7 cellular contexts compared by ENCODE assay signal in the genomic region with DNA sequence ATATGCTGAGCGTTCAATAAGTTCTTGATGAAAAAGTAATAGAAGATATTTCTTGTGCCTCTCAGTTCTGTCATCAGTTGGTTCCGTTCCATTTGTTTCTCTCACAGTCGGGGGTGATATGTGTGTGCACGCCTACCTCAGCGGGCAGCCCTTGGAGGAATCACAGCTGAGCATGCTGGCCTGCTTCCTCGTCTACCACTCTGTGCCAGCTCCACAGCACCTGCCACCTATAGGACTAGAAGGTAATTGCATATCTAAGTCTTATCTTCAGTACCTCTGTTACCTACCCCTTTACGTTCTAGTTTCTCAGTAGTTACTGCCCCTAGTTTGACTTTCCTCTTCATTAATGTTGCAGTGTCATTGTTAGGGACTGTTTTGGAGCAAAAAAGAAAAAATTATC.
DNase-seq lines count a peak whose midpoint lies in the region; ATAC-seq, FAIRE-seq and TF ChIP-seq lines count a peak whose summit lies in the region.
"Not testable (repeated sequence)": the region's sequence is repeated elsewhere in the genome, so short reads cannot be mapped to it uniquely, and the experiment has no call there.

No MANE protein-coding gene starts in this region.

- not testable (repeated sequence) for H3K36me3 Mint-ChIP-seq in endodermal cell (ENCODE audit: low read depth)

- not testable (repeated sequence) for H3K4me1 Mint-ChIP-seq in endodermal cell

- H3K27me3 Mint-ChIP-seq in endodermal cell (ENCODE audit: insufficient read depth) = not testable (repeated sequence)

- peak; percentile 21; the same call in 1 of the 2 replicates for TF ChIP-seq CTCF in LNCaP clone FGC (IDR thresholded peaks at IDR 0.05; ENCODE audit: control insufficient read depth, extremely low read depth, insufficient read depth)
- TF ChIP-seq CTCF in endodermal cell (conservative IDR thresholded peaks at IDR 0.05) = peak; percentile 46
- not testable (repeated sequence) for TF ChIP-seq CTCF in mucosa of descending colon (IDR thresholded peaks at IDR 0.05)

- intact Hi-C loops in mucosa of descending colon (cut with DNase I, micrococcal nuclease) = not testable (repeated sequence)

- not testable (repeated sequence) for H3K9ac ChIP-seq in endodermal cell (ENCODE audit: extremely low read depth, low read length, poor library complexity, severe bottlenecking)

- not testable (repeated sequence) for H3K27me3 ChIP-seq in endodermal cell (ENCODE audit: control insufficient read depth, insufficient read depth, low read length, poor library complexity, severe bottlenecking)

- H3K27ac Mint-ChIP-seq in endodermal cell = not testable (repeated sequence)

- H3K4me1 ChIP-seq in endodermal cell (ENCODE audit: control insufficient read depth, insufficient read depth, low read length); mucosa of descending colon (ENCODE audit: low read depth): not testable (repeated sequence)

- FAIRE-seq in GM18507 (lab: Jason Lieb, UNC) = peak; percentile 62
- peak; percentile 9 for FAIRE-seq in TTC549 (lab: Jason Lieb, UNC)

- WGBS in endodermal cell (ENCODE audit: insufficient coverage in 1 of 2, insufficient read length in 1 of 2), 2 experiments = 43% methylated on average over 1 of the region's 7 CpGs; no CpG with 5 or more reads in 1 of the 2 experiments

- H3K4me3 Mint-ChIP-seq in endodermal cell = not testable (repeated sequence)

- not testable (repeated sequence) for H3K27ac ChIP-seq in endodermal cell (ENCODE audit: low read depth, low read length)

- H3K4me3 ChIP-seq in LNCaP clone FGC (ENCODE audit: low read depth, low read length); endodermal cell (ENCODE audit: low read length); mucosa of descending colon: not testable (repeated sequence)

- not testable (repeated sequence) for H3K36me3 ChIP-seq in endodermal cell (ENCODE audit: control insufficient read depth, insufficient read depth, low read length); mucosa of descending colon (ENCODE audit: low read depth)

- H3K9me3 ChIP-seq in endodermal cell (ENCODE audit: control insufficient read depth, low read length); mucosa of descending colon: not testable (repeated sequence)

- DNase-seq in GM18507 (ENCODE audit: extremely low spot score, insufficient read length, low read depth); LNCaP clone FGC (ENCODE audit: low read depth); endodermal cell; mucosa of descending colon: not testable (repeated sequence)

- not testable (repeated sequence) for H3K9me3 Mint-ChIP-seq in endodermal cell

- ATAC-seq in GM21576 (IDR thresholded peaks at IDR 0.05; ENCODE audit: unreplicated experiment) (peak; percentile 90), HG03025 (IDR thresholded peaks at IDR 0.05; ENCODE audit: low FRiP score, unreplicated experiment) (peak; percentile 61), mucosa of descending colon (peak; percentile 82)
